Comparison of ENCODE assay signal across 16 cellular contexts in the genomic region with DNA sequence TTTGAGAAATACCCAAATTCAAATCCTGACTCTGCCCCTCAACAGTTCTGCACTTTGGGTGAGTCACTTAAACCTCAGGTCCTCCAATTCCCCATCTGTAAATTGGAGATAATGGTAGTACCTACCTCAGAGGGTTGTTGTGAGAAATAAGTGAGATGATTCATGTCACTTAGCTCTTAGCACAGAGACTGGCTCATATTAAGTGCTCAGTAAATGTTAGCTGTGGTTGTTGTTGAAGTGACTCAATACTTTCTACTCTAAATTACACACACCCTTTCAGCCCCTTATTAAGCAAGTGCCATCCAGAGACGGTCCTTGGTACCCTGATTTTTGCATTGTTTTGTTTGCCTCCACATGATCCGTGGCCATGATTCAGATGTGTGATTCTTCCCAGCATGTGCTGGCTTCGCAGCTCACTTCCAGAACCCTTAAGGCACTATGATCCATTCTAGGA. TPM values are rescaled to one million over a fixed set of nuclear protein-coding genes. Genes with fewer than 3 reads are reported as not detected.
DNase-seq lines count a peak whose midpoint lies in the region; ATAC-seq, FAIRE-seq and TF ChIP-seq lines count a peak whose summit lies in the region.
"Had no signal": no experiment of that assay in that cellular context is flagged by ENCODE, and none has a peak within 500 bp of the region (broad histone marks: within the 10 kb centered on the region; RNA-seq: fewer than 3 reads in every experiment).

No MANE protein-coding gene starts in this region.

- no peak overlapping the region for H3K4me3 Mint-ChIP-seq in activated naive CD4-positive, alpha-beta T cell treated with anti-CD3 and anti-CD28 coated beads for 36 hours
- peak overlapping the region; percentile 49 for H3K4me3 Mint-ChIP-seq in type B pancreatic cell
- H3K4me3 Mint-ChIP-seq: activated naive CD4-positive, alpha-beta T cell treated with anti-CD3 and anti-CD28 coated beads, Interleukin-2, amount 50 U/mL, for 24 hours had no signal

- TF ChIP-seq CTCF in RWPE2 (IDR thresholded peaks at IDR 0.05; ENCODE audit: poor library complexity, severe bottlenecking) = no peak
- TF ChIP-seq CTCF in foreskin fibroblast (IDR thresholded peaks at IDR 0.05; ENCODE audit: low read depth, low read length) = no peak
- TF ChIP-seq CTCF in type B pancreatic cell (conservative IDR thresholded peaks at IDR 0.05) = no peak
- TF ChIP-seq CTCF in WERI-Rb-1 (IDR thresholded peaks at IDR 0.05; ENCODE audit: low read depth, low read length) = no peak

- peak; percentile 62 to 76 for ATAC-seq in activated naive CD4-positive, alpha-beta T cell treated with anti-CD3 and anti-CD28 coated beads, Interleukin-2, amount 50 U/mL, for 72 hours
- ATAC-seq in RWPE2 (ENCODE audit: low read depth) = 0 out of 3 replicates have a peak, but pooled peaks have one; percentile 2
- no peak for ATAC-seq in HG03280 (IDR thresholded peaks at IDR 0.05; ENCODE audit: unreplicated experiment)
- ATAC-seq: heart left ventricle had no signal

- no peaks in the 10 kb centered on the region for H3K27me3 ChIP-seq in RWPE2 (ENCODE audit: insufficient read depth, poor library complexity, severe bottlenecking)
- no peaks in the 10 kb centered on the region for H3K27me3 ChIP-seq in WERI-Rb-1 (ENCODE audit: insufficient read depth, low read depth, severe bottlenecking)

- H3K9me3 Mint-ChIP-seq in activated naive CD4-positive, alpha-beta T cell treated with anti-CD3 and anti-CD28 coated beads, Interleukin-2, amount 50 U/mL, for 72 hours = no peaks in the 10 kb centered on the region
- H3K9me3 Mint-ChIP-seq in activated naive CD4-positive, alpha-beta T cell treated with anti-CD3 and anti-CD28 coated beads for 36 hours = no peaks in the 10 kb centered on the region
- H3K9me3 Mint-ChIP-seq in type B pancreatic cell = no peaks in the 10 kb centered on the region
- H3K9me3 Mint-ChIP-seq: activated naive CD4-positive, alpha-beta T cell treated with anti-CD3 and anti-CD28 coated beads, Interleukin-2, amount 50 U/mL, for 24 hours had no signal

- H3K27ac ChIP-seq in RWPE2 (ENCODE audit: poor library complexity, severe bottlenecking) = peak overlapping the region; percentile 15
- H3K27ac ChIP-seq in WERI-Rb-1 = no peak overlapping the region
- H3K27ac ChIP-seq: heart left ventricle, SK-N-MC, spleen had no signal

- peaks cover 54% of the 10 kb centered on the region for H3K4me1 ChIP-seq in RWPE2 (ENCODE audit: insufficient read depth, poor library complexity, severe bottlenecking)

- intact Hi-C loops in activated naive CD4-positive, alpha-beta T cell treated with anti-CD3 and anti-CD28 coated beads for 36 hours (cut with micrococcal nuclease) = no loop called here

- H3K9me3 ChIP-seq in RWPE2 (ENCODE audit: severe bottlenecking) (no peaks in the 10 kb centered on the region), WERI-Rb-1 (ENCODE audit: severe bottlenecking) (no peaks in the 10 kb centered on the region)
- H3K9me3 ChIP-seq: heart left ventricle, spleen had no signal

- no peak overlapping the region for H3K27ac Mint-ChIP-seq in activated naive CD4-positive, alpha-beta T cell treated with anti-CD3 and anti-CD28 coated beads, Interleukin-2, amount 50 U/mL, for 72 hours
- no peak overlapping the region for H3K27ac Mint-ChIP-seq in activated naive CD4-positive, alpha-beta T cell treated with anti-CD3 and anti-CD28 coated beads for 36 hours
- no peak overlapping the region for H3K27ac Mint-ChIP-seq in type B pancreatic cell
- H3K27ac Mint-ChIP-seq: activated naive CD4-positive, alpha-beta T cell treated with anti-CD3 and anti-CD28 coated beads, Interleukin-2, amount 50 U/mL, for 24 hours had no signal

- peaks cover 22% of the 10 kb centered on the region for H3K4me1 Mint-ChIP-seq in activated naive CD4-positive, alpha-beta T cell treated with anti-CD3 and anti-CD28 coated beads for 36 hours (ENCODE audit: low read depth)
- H3K4me1 Mint-ChIP-seq in type B pancreatic cell (ENCODE audit: unreplicated experiment) = peaks cover 62% of the 10 kb centered on the region

- no peaks in the 10 kb centered on the region for H3K36me3 Mint-ChIP-seq in activated naive CD4-positive, alpha-beta T cell treated with anti-CD3 and anti-CD28 coated beads, Interleukin-2, amount 50 U/mL, for 72 hours
- no peaks in the 10 kb centered on the region for H3K36me3 Mint-ChIP-seq in activated naive CD4-positive, alpha-beta T cell treated with anti-CD3 and anti-CD28 coated beads for 36 hours (ENCODE audit: low read depth)
- peaks cover 4% of the 10 kb centered on the region for H3K36me3 Mint-ChIP-seq in type B pancreatic cell
- H3K36me3 Mint-ChIP-seq: activated naive CD4-positive, alpha-beta T cell treated with anti-CD3 and anti-CD28 coated beads, Interleukin-2, amount 50 U/mL, for 24 hours had no signal

- DNase-seq in activated naive CD4-positive, alpha-beta T cell treated with anti-CD3 and anti-CD28 coated beads, Interleukin-2, amount 50 U/mL, for 72 hours (ENCODE audit: low spot score in 2 of 2) = no peak
- DNase-seq in activated naive CD4-positive, alpha-beta T cell treated with anti-CD3 and anti-CD28 coated beads for 36 hours = no peak
- DNase-seq in RWPE2 (ENCODE audit: low spot score) (no peak), foreskin fibroblast (peak; percentile 27 to 28), type B pancreatic cell (ENCODE audit: extremely low spot score, unreplicated experiment) (no peak), frontal cortex (ENCODE audit: low spot score in 2 of 2) (no peak), WERI-Rb-1 (no peak)
- DNase-seq: AML-193, heart left ventricle, NCI-H526 treated with DMSO at 0.1 percent for 48 hours, spleen had no signal

- peaks cover 39% of the 10 kb centered on the region for H3K27me3 Mint-ChIP-seq in activated naive CD4-positive, alpha-beta T cell treated with anti-CD3 and anti-CD28 coated beads for 36 hours (ENCODE audit: low read depth)
- no peaks in the 10 kb centered on the region for H3K27me3 Mint-ChIP-seq in type B pancreatic cell

- no peak overlapping the region for H3K4me3 ChIP-seq in RWPE2 (ENCODE audit: severe bottlenecking)
- H3K4me3 ChIP-seq in foreskin fibroblast (ENCODE audit: low read depth in 1 of 2, low read length in 2 of 2) = no peak overlapping the region
- H3K4me3 ChIP-seq in WERI-Rb-1 (ENCODE audit: low read depth, low read length) = no peak overlapping the region
- H3K4me3 ChIP-seq: heart left ventricle, SK-N-MC, spleen had no signal

- CTCF ChIA-PET in activated naive CD4-positive, alpha-beta T cell treated with anti-CD3 and anti-CD28 coated beads for 36 hours (lab: Charles Lee) = no interaction called here

- H3K36me3 ChIP-seq in RWPE2 (ENCODE audit: low read depth) = peaks cover 56% of the 10 kb centered on the region
- H3K36me3 ChIP-seq in WERI-Rb-1 = no peaks in the 10 kb centered on the region
- H3K36me3 ChIP-seq: heart left ventricle, spleen had no signal

- FAIRE-seq in frontal cortex (lab: Jason Lieb, UNC) = no peak
- FAIRE-seq: G401.6 had no signal

RNA-seq across cellular contexts. Expression of a gene that starts 5.3 kb away (rescaled TPM):
- not detected for total RNA-seq in activated naive CD4-positive, alpha-beta T cell treated with anti-CD3 and anti-CD28 coated beads, Interleukin-2, amount 50 U/mL, for 72 hours
- not detected for total RNA-seq in activated naive CD4-positive, alpha-beta T cell treated with anti-CD3 and anti-CD28 coated beads for 36 hours
- 11.2 and 20.8 TPM in 2 replicates for total RNA-seq in type B pancreatic cell (ENCODE audit: low replicate concordance)
- total RNA-seq in frontal cortex = under 0.01 TPM
- total RNA-seq: dermis microvascular lymphatic vessel endothelial cell had no signal

Comparison
In these comparisons a context has a peak if more than half of its experiments do, and no peak if none do; other contexts are left out.
1. DNase-seq: peak in foreskin fibroblast (2 of 2); none in activated naive CD4-positive, alpha-beta T cell treated with anti-CD3 and anti-CD28 coated beads, Interleukin-2, amount 50 U/mL, for 72 hours (0 of 2), activated naive CD4-positive, alpha-beta T cell treated with anti-CD3 and anti-CD28 coated beads for 36 hours (single experiment), RWPE2 (single experiment), type B pancreatic cell (single experiment), frontal cortex (0 of 2) and WERI-Rb-1 (single experiment).
2. RNA of a gene that starts 5.3 kb away (total RNA-seq): 11.2 to 20.8 TPM in type B pancreatic cell; not detected in activated naive CD4-positive, alpha-beta T cell treated with anti-CD3 and anti-CD28 coated beads for 36 hours, not detected in activated naive CD4-positive, alpha-beta T cell treated with anti-CD3 and anti-CD28 coated beads, Interleukin-2, amount 50 U/mL, for 72 hours and under 0.01 TPM in frontal cortex (single experiment); every median in the first group is over 10 times any median in the second.